Comparison of ENCODE assay signal across 13 cellular contexts in the genomic region with DNA sequence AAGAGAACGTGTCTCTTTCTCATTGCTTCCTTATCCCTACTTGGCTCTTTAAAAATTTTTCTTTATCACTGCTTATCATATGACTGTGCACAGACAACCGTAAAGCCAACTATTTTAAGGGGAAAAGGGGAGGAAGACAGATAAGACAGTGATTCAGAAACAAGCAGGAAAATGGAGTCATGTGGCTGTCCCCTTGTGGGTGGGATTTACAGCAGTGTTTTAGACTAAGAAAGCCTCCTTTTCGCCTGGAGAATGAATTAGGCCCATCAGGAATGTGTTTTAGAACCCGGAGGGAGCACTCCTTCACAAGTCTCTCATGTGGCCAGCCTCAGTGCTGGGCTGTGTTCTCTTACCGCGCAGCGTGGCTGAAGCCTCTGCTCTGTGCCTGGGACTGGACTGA. TPM values are rescaled to one million over a fixed set of nuclear protein-coding genes. Genes with fewer than 3 reads are reported as not detected.
DNase-seq lines count a peak whose midpoint lies in the region; ATAC-seq lines count a peak whose summit lies in the region.
"Had no signal": no experiment of that assay in that cellular context is flagged by ENCODE, and none has a peak within 500 bp of the region (broad histone marks: within the 10 kb centered on the region; RNA-seq: fewer than 3 reads in every experiment).

No MANE protein-coding gene starts in this region.

- H3K4me1 ChIP-seq in CD4-positive, CD25-positive, alpha-beta regulatory T cell (ENCODE audit: control insufficient read depth, insufficient read depth, low read length, poor library complexity, severe bottlenecking), result no peaks in the 10 kb centered on the region
- H3K4me1 ChIP-seq in mesendoderm (ENCODE audit: control insufficient read depth, low read depth, low read length), result no peaks in the 10 kb centered on the region
- H3K4me1 ChIP-seq: SJCRH30 had no signal

- H3K27me3 ChIP-seq in CD4-positive, CD25-positive, alpha-beta regulatory T cell (ENCODE audit: control insufficient read depth, insufficient read depth, low read length), result no peaks in the 10 kb centered on the region
- no peaks in the 10 kb centered on the region for H3K27me3 ChIP-seq in mesendoderm (ENCODE audit: insufficient read depth, low read length, poor library complexity)
- H3K27me3 ChIP-seq: SJCRH30, spleen had no signal

- H3K4me2 ChIP-seq in mesendoderm (ENCODE audit: low read length), result no peak overlapping the region

- no peak overlapping the region for H3K4me3 Mint-ChIP-seq in CD4-positive, CD25-positive, alpha-beta regulatory T cell
- H3K4me3 Mint-ChIP-seq: activated naive CD4-positive, alpha-beta T cell treated with anti-CD3 and anti-CD28 coated beads, Interleukin-2, amount 10 ng/mL, durations not matched to agents 7 days and 5 days had no signal

- DNase-seq in CD4-positive, CD25-positive, alpha-beta regulatory T cell, result no peak
- DNase-seq in RPMI7951 (ENCODE audit: low read depth) (peak; percentile 28), epidermal melanocyte (ENCODE audit: insufficient read length, low spot score) (peak; percentile 57), mesendoderm (no peak), DMS 273 treated with DMSO at 0.1 percent for 48 hours (lab: John Stamatoyannopoulos, UW) (no peak), RKO (ENCODE audit: low spot score) (no peak)
- DNase-seq: activated naive CD4-positive, alpha-beta T cell treated with anti-CD3 and anti-CD28 coated beads, Interleukin-2, amount 10 ng/mL, durations not matched to agents 7 days and 5 days; NCI-H1417 treated with DMSO at 0.1 percent for 48 hours; NCI-H524 treated with DMSO at 0.1 percent for 48 hours; SJCRH30; spleen had no signal

- H3K4ac ChIP-seq in mesendoderm (ENCODE audit: low read depth, low read length), result no peak overlapping the region

- no peak overlapping the region for H2BK5ac ChIP-seq in mesendoderm (ENCODE audit: low read length)

- no peak overlapping the region for H3K56ac ChIP-seq in mesendoderm (ENCODE audit: low read length)

- peaks cover 0 to 2% (median 0%) of the 10 kb centered on the region in 7 donors for H3K9me3 Mint-ChIP-seq in CD4-positive, CD25-positive, alpha-beta regulatory T cell
- H3K9me3 Mint-ChIP-seq: activated naive CD4-positive, alpha-beta T cell treated with anti-CD3 and anti-CD28 coated beads, Interleukin-2, amount 10 ng/mL, durations not matched to agents 7 days and 5 days had no signal

- H3K23ac ChIP-seq in mesendoderm (ENCODE audit: low read length), result peak overlapping the region; percentile 15

- no peak overlapping the region for H3K4me3 ChIP-seq in CD4-positive, CD25-positive, alpha-beta regulatory T cell (ENCODE audit: low read depth, low read length)
- H3K4me3 ChIP-seq in mesendoderm (ENCODE audit: low read length), result no peak overlapping the region
- H3K4me3 ChIP-seq: SJCRH30, spleen had no signal

- H4K8ac ChIP-seq in mesendoderm (ENCODE audit: low read depth, low read length), result no peak overlapping the region

- no peak for ATAC-seq in CD4-positive, CD25-positive, alpha-beta regulatory T cell (ENCODE audit: low read depth in 2 of 2)
- ATAC-seq in HG03175 (IDR thresholded peaks at IDR 0.05; ENCODE audit: unreplicated experiment) (no peak), GM18867 (IDR thresholded peaks at IDR 0.05; ENCODE audit: unreplicated experiment) (no peak)

- H2AK5ac ChIP-seq in mesendoderm (ENCODE audit: low read length), result no peak overlapping the region

- H2BK120ac ChIP-seq in mesendoderm (ENCODE audit: low read depth, low read length), result no peak overlapping the region

- H3K79me2 ChIP-seq in mesendoderm (ENCODE audit: control insufficient read depth, insufficient read depth, low read length), result no peaks in the 10 kb centered on the region

- no peak overlapping the region for H3K18ac ChIP-seq in mesendoderm (ENCODE audit: low read length)

- no peaks in the 10 kb centered on the region for H3K27me3 Mint-ChIP-seq in CD4-positive, CD25-positive, alpha-beta regulatory T cell
- H3K27me3 Mint-ChIP-seq: activated naive CD4-positive, alpha-beta T cell treated with anti-CD3 and anti-CD28 coated beads, Interleukin-2, amount 10 ng/mL, durations not matched to agents 7 days and 5 days had no signal

- H3K27ac ChIP-seq in CD4-positive, CD25-positive, alpha-beta regulatory T cell (ENCODE audit: insufficient read depth, low read length, poor library complexity, severe bottlenecking), result no peak overlapping the region
- H3K27ac ChIP-seq in mesendoderm (ENCODE audit: low read depth, low read length), result no peak overlapping the region
- H3K27ac ChIP-seq: SJCRH30 had no signal

- no peaks in the 10 kb centered on the region for H3K36me3 ChIP-seq in CD4-positive, CD25-positive, alpha-beta regulatory T cell (ENCODE audit: control insufficient read depth, insufficient read depth, low read length)
- no peaks in the 10 kb centered on the region for H3K36me3 ChIP-seq in mesendoderm (ENCODE audit: control insufficient read depth, insufficient read depth, low read length)
- H3K36me3 ChIP-seq: SJCRH30, spleen had no signal

- H3K4me1 Mint-ChIP-seq in CD4-positive, CD25-positive, alpha-beta regulatory T cell, result peaks cover 0 to 4% (median under 1%) of the 10 kb centered on the region in 4 donors
- H3K4me1 Mint-ChIP-seq: activated naive CD4-positive, alpha-beta T cell treated with anti-CD3 and anti-CD28 coated beads, Interleukin-2, amount 10 ng/mL, durations not matched to agents 7 days and 5 days had no signal

- H3K9me3 ChIP-seq in CD4-positive, CD25-positive, alpha-beta regulatory T cell (ENCODE audit: control insufficient read depth in 2 of 2, low read length in 2 of 2), result no peaks in the 10 kb centered on the region
- H3K9me3 ChIP-seq: SJCRH30, spleen had no signal

- no peaks in the 10 kb centered on the region for H3K79me1 ChIP-seq in mesendoderm (ENCODE audit: low read length)

- H3K27ac Mint-ChIP-seq in CD4-positive, CD25-positive, alpha-beta regulatory T cell, result peak overlapping the region in 2 of 3 donors; percentile 70 to 75
- H3K27ac Mint-ChIP-seq: activated naive CD4-positive, alpha-beta T cell treated with anti-CD3 and anti-CD28 coated beads, Interleukin-2, amount 10 ng/mL, durations not matched to agents 7 days and 5 days had no signal

- no peak overlapping the region for H2BK15ac ChIP-seq in mesendoderm (replicated peaks; ENCODE audit: low read depth)

- H4K5ac ChIP-seq in mesendoderm (ENCODE audit: low read length), result no peak overlapping the region

- peaks cover 4% of the 10 kb centered on the region for H3K36me3 Mint-ChIP-seq in CD4-positive, CD25-positive, alpha-beta regulatory T cell
- H3K36me3 Mint-ChIP-seq: activated naive CD4-positive, alpha-beta T cell treated with anti-CD3 and anti-CD28 coated beads, Interleukin-2, amount 10 ng/mL, durations not matched to agents 7 days and 5 days had no signal

- H3K9ac ChIP-seq in mesendoderm (ENCODE audit: low read length), result no peak overlapping the region

- no CpG with 5 or more reads among the region's 7 CpGs for WGBS in mesendoderm (ENCODE audit: extremely low coverage, insufficient coverage, low lambda C conversion rate)

RNA-seq across cellular contexts. Expression of a gene that starts 17.6 kb away (rescaled TPM):
- 16.5 TPM for total RNA-seq in CD4-positive, CD25-positive, alpha-beta regulatory T cell
- 1 to 10 TPM in 3 of 4 donors, under 1 TPM in 1; 0.78 to 1.9 (median 1.2) TPM for polyA plus RNA-seq in CD4-positive, CD25-positive, alpha-beta regulatory T cell
- 28.2 and 30.2 TPM in 2 replicates for total RNA-seq in RPMI7951 (2014; rRNA removed; shearing (Covaris generic))
- 0.32 TPM for polyA plus RNA-seq in mesendoderm (2013, experiment 1 of 2)
- polyA plus RNA-seq in mesendoderm (2013, experiment 2 of 2), result 0.38 TPM

RNA-seq across cellular contexts. Expression of a gene that starts 58.0 kb away (rescaled TPM):
- total RNA-seq in CD4-positive, CD25-positive, alpha-beta regulatory T cell, result 18.2 TPM
- polyA plus RNA-seq in CD4-positive, CD25-positive, alpha-beta regulatory T cell, result 10 to 100 TPM in 1 of 4 donors, 1 to 10 TPM in 3; 7.4 to 11.5 (median 9.1) TPM
- 13.4 and 19.7 TPM in 2 replicates for total RNA-seq in RPMI7951 (2014; rRNA removed; shearing (Covaris generic))
- 15.5 TPM for polyA plus RNA-seq in mesendoderm (2013, experiment 1 of 2)
- polyA plus RNA-seq in mesendoderm (2013, experiment 2 of 2), result 15.7 TPM

Comparison
In these comparisons a context has a peak if more than half of its experiments do, and no peak if none do; other contexts are left out.
1. DNase-seq: peak in RPMI7951 (single experiment) and epidermal melanocyte (single experiment); none in CD4-positive, CD25-positive, alpha-beta regulatory T cell (0 of 3), mesendoderm (single experiment), DMS 273 treated with DMSO at 0.1 percent for 48 hours (single experiment) and RKO (single experiment).